ENCODE assay signal across 21 cellular contexts in genomic region chr11:134637091-134638015, GRCh38.
A peak's percentile ranks its signal among the peaks of the same experiment; 100 is the strongest.
DNase-seq lines count a peak whose midpoint lies in the region; ATAC-seq and TF ChIP-seq lines count a peak whose summit lies in the region.
"Had no signal": no experiment of that assay in that cellular context is flagged by ENCODE, and none has a peak within 500 bp of the region (broad histone marks: within the 10 kb centered on the region; RNA-seq: fewer than 3 reads in every experiment).

No MANE protein-coding gene starts in this region.

- POLR2A ChIA-PET in HEK293 (lab: Yijun Ruan, JAX), result no interaction called here

- DNase-seq in GM12865 (ENCODE audit: low read depth), result peak; percentile 16
- peak; percentile 16 for DNase-seq in left lobe of liver (ENCODE audit: low spot score)
- DNase-seq in NCI-H128 (lab: John Stamatoyannopoulos, UW; ENCODE audit: unreplicated experiment), result no peak
- DNase-seq in RKO (ENCODE audit: low spot score), result no peak
- no peak for DNase-seq in activated T-cell treated with anti-CD3 and anti-CD28 coated beads, Interleukin-2, amount 50 U/mL, for 72 hours
- DNase-seq: ACHN; C1 segment of cervical spinal cord; CD8-positive, alpha-beta memory T cell; DMS79; HCEC 1CT; NCI-H1436; NCI-H1930; NCI-H774; RPMI8226; SHP77 treated with DMSO at 0.1 percent for 48 hours; T-cell had no signal

- no peak overlapping the region for H3K27ac Mint-ChIP-seq in activated T-cell treated with anti-CD3 and anti-CD28 coated beads, Interleukin-2, amount 50 U/mL, for 72 hours
- H3K27ac Mint-ChIP-seq: CD8-positive, alpha-beta memory T cell; T-cell had no signal

- peaks cover 8% of the 10 kb centered on the region for H3K27me3 Mint-ChIP-seq in activated T-cell treated with anti-CD3 and anti-CD28 coated beads, Interleukin-2, amount 50 U/mL, for 72 hours (ENCODE audit: low read depth)

- no peaks in the 10 kb centered on the region for H3K4me1 ChIP-seq in HEK293 (ENCODE audit: control insufficient read depth, insufficient read depth, low read length)

- no peaks in the 10 kb centered on the region for H3K36me3 ChIP-seq in HEK293 (ENCODE audit: control insufficient read depth in 2 of 2, insufficient read depth in 1 of 2, low read length in 2 of 2)

- no peaks in the 10 kb centered on the region for H3K9me3 Mint-ChIP-seq in activated T-cell treated with anti-CD3 and anti-CD28 coated beads, Interleukin-2, amount 50 U/mL, for 72 hours
- H3K9me3 Mint-ChIP-seq: CD8-positive, alpha-beta memory T cell; T-cell had no signal

- H3K4me3 ChIP-seq in GM12865 (ENCODE audit: low read depth, low read length) (no peak overlapping the region), HEK293 (ENCODE audit: low read depth, low read length) (no peak overlapping the region)
- H3K4me3 ChIP-seq: K562 had no signal

- no peaks in the 10 kb centered on the region for H3K4me1 Mint-ChIP-seq in activated T-cell treated with anti-CD3 and anti-CD28 coated beads, Interleukin-2, amount 50 U/mL, for 72 hours (ENCODE audit: low read depth)
- H3K4me1 Mint-ChIP-seq: CD8-positive, alpha-beta memory T cell had no signal

- H3K9me3 ChIP-seq in HEK293 (ENCODE audit: control insufficient read depth, insufficient read depth, low read depth, low read length), result no peaks in the 10 kb centered on the region

- ATAC-seq in left lobe of liver (no peak), HG03097 (IDR thresholded peaks at IDR 0.05; ENCODE audit: low FRiP score, unreplicated experiment) (no peak)
- no peak for ATAC-seq in activated T-cell treated with anti-CD3 and anti-CD28 coated beads, Interleukin-2, amount 50 U/mL, for 72 hours (replicated peaks in 1 of 2)
- ATAC-seq: K562, SK-N-SH treated with all-trans-retinoic acid at 6 μM for 48 hours, T-cell had no signal

- no peak overlapping the region for H3K27ac ChIP-seq in HEK293 (ENCODE audit: extremely low read depth, low read depth, low read length)
- H3K27ac ChIP-seq in VCaP, result peak overlapping the region; percentile 23; the same call in 1 of the 2 replicates

- no peak overlapping the region for H3K4me3 Mint-ChIP-seq in activated T-cell treated with anti-CD3 and anti-CD28 coated beads, Interleukin-2, amount 50 U/mL, for 72 hours
- H3K4me3 Mint-ChIP-seq: CD8-positive, alpha-beta memory T cell; T-cell had no signal

- TF ChIP-seq CTCF in GM12865 (IDR thresholded peaks at IDR 0.05; ENCODE audit: insufficient read depth, low read depth, low read length, missing control alignments) (no peak), HEK293 (tag by site-specific recombination; IDR thresholded peaks at IDR 0.05) (no peak), VCaP (conservative IDR thresholded peaks at IDR 0.05) (no peak)

- CTCF ChIA-PET in HEK293 (lab: Yijun Ruan, JAX), result no interaction called here

- no peaks in the 10 kb centered on the region for H3K36me3 Mint-ChIP-seq in activated T-cell treated with anti-CD3 and anti-CD28 coated beads, Interleukin-2, amount 50 U/mL, for 72 hours (ENCODE audit: insufficient read depth in 2 of 2)
- H3K36me3 Mint-ChIP-seq: CD8-positive, alpha-beta memory T cell; T-cell had no signal

TF ChIP-seq in HEK293, 187 proteins besides CTCF, POLR2A, EP300 and RAD21:
- TF ChIP-seq ZNF221 (tag by site-specific recombination; IDR thresholded peaks at IDR 0.05; ENCODE audit: borderline replicate concordance) (no peak), ZNF394 (tag by site-specific recombination; IDR thresholded peaks at IDR 0.05; ENCODE audit: borderline replicate concordance) (0 out of 2 replicates have a peak, but pooled peaks have one; percentile 13)

Comparison
In these comparisons a context has a peak if more than half of its experiments do, and no peak if none do; other contexts are left out.
1. DNase-seq: peak in GM12865 (single experiment) and left lobe of liver (single experiment); none in NCI-H128 (single experiment), RKO (single experiment) and activated T-cell treated with anti-CD3 and anti-CD28 coated beads, Interleukin-2, amount 50 U/mL, for 72 hours (0 of 2).